Comparison of ENCODE assay signal across 1 cellular context in genomic region chrX:110317820-110318663, GRCh38.
TF ChIP-seq lines count a peak whose summit lies in the region.

Gene AMMECR1, minus strand, starts transcription at chrX:110318085. Its CDS starts 14 bp downstream, at chrX:110318071.

TF ChIP-seq in K562, 482 proteins besides CTCF, POLR2A, EP300 and RAD21 (continued from another document and continues in another):
- TF ChIP-seq ETS1 (conservative IDR thresholded peaks at IDR 0.05; ENCODE audit: control insufficient read depth, low read depth, low read length) (no peak; the same call in 1 of the 2 replicates), ZNF584 (CRISPR knock-in tag; IDR thresholded peaks at IDR 0.05; ENCODE audit: low read depth) (peak; percentile 78; the same call in 1 of the 2 replicates), EP400 (IDR thresholded peaks at IDR 0.05) (peak; percentile 81), BCLAF1 (IDR thresholded peaks at IDR 0.05; ENCODE audit: borderline replicate concordance in 1 of 2, control insufficient read depth in 1 of 2, low read depth in 2 of 2, low read length in 1 of 2) (0 out of 4 replicates have a peak, but pooled peaks of 1 of the 2 experiments have one; percentile 62), ZNF766 (CRISPR knock-in tag; conservative IDR thresholded peaks at IDR 0.05) (peak; percentile 96), GTF2A2 (tag; IDR thresholded peaks at IDR 0.05) (no peak), NFATC3 (IDR thresholded peaks at IDR 0.05) (no peak), CAMTA2 (CRISPR knock-in tag; conservative IDR thresholded peaks at IDR 0.05) (no peak), ZNF140 (CRISPR knock-in tag; IDR thresholded peaks at IDR 0.05) (no peak), TRIM25 (IDR thresholded peaks at IDR 0.05; ENCODE audit: borderline replicate concordance) (0 out of 2 replicates have a peak, but pooled peaks have one; percentile 21), ZBTB7A (IDR thresholded peaks at IDR 0.05; ENCODE audit: borderline replicate concordance, control insufficient read depth, low read depth, low read length) (0 out of 2 replicates have a peak, but pooled peaks have one; percentile 33), ZBTB33 (CRISPR knock-in tag; IDR thresholded peaks at IDR 0.05) (0 out of 2 replicates have a peak, but pooled peaks have one; percentile 26), NR2C1 (IDR thresholded peaks at IDR 0.05) (no peak), NR2C1 (tag; IDR thresholded peaks at IDR 0.05) (no peak), NFE2L1 (tag; IDR thresholded peaks at IDR 0.05; ENCODE audit: borderline replicate concordance, low read depth) (no peak), ZNF444 (CRISPR knock-in tag; IDR thresholded peaks at IDR 0.05) (no peak), CREB3L1 (IDR thresholded peaks at IDR 0.05; ENCODE audit: borderline replicate concordance, low read depth) (0 out of 2 replicates have a peak, but pooled peaks have one; percentile 43), OTX1 (CRISPR knock-in tag; IDR thresholded peaks at IDR 0.05) (0 out of 2 replicates have a peak, but pooled peaks have one; percentile 62), TAF15 (IDR thresholded peaks at IDR 0.05; ENCODE audit: low read depth, low read length) (no peak), ZNF561 (CRISPR knock-in tag; conservative IDR thresholded peaks at IDR 0.05) (no peak), GATAD2A (IDR thresholded peaks at IDR 0.05) (no peak), MED1 (CRISPR knock-in tag; IDR thresholded peaks at IDR 0.05; ENCODE audit: borderline replicate concordance) (no peak), TAF1 (IDR thresholded peaks at IDR 0.05; ENCODE audit: control insufficient read depth, extremely low read depth, insufficient read depth, low read length, severe bottlenecking) (peak; percentile 94), NCOR1 (IDR thresholded peaks at IDR 0.05) (peak; percentile 12; the same call in 1 of the 2 replicates), KAT7 (CRISPR knock-in tag; IDR thresholded peaks at IDR 0.05; ENCODE audit: borderline replicate concordance) (peak; percentile 18; the same call in 1 of the 2 replicates), MAX (CRISPR knock-in tag; IDR thresholded peaks at IDR 0.05) (peak; percentile 66), ZNF639 (CRISPR knock-in tag; conservative IDR thresholded peaks at IDR 0.05 in 1 of 2, IDR thresholded peaks at IDR 0.05 in 1 of 2) (peak in 1 of 2 experiments; percentile 84; a peak in 2 of 4 replicates), LARP7 (IDR thresholded peaks at IDR 0.05) (0 out of 2 replicates have a peak, but pooled peaks have one; percentile 37), CTBP1 (IDR thresholded peaks at IDR 0.05; ENCODE audit: borderline replicate concordance) (peak; percentile 29; the same call in 1 of the 2 replicates), FIP1L1 (IDR thresholded peaks at IDR 0.05; ENCODE audit: low read depth, low read length, poor library complexity, severe bottlenecking) (no peak), TOE1 (IDR thresholded peaks at IDR 0.05; ENCODE audit: borderline replicate concordance) (peak; percentile 53; the same call in 1 of the 2 replicates), TOE1 (CRISPR knock-in tag; IDR thresholded peaks at IDR 0.05; ENCODE audit: borderline replicate concordance, low read depth) (no peak), DMBX1 (CRISPR knock-in tag; IDR thresholded peaks at IDR 0.05; ENCODE audit: borderline replicate concordance) (peak; percentile 80; the same call in 1 of the 2 replicates), SRF (CRISPR knock-in tag; IDR thresholded peaks at IDR 0.05) (no peak), UBTF (IDR thresholded peaks at IDR 0.05; ENCODE audit: borderline replicate concordance in 1 of 2, low read depth in 2 of 2, low read length in 2 of 2) (peak; percentile 54 to 74; a peak in 2 of 4 replicates), MAFF (IDR thresholded peaks at IDR 0.05; ENCODE audit: low read length) (no peak), RNF2 (IDR thresholded peaks at IDR 0.05) (no peak), ADNP (tag; IDR thresholded peaks at IDR 0.05) (no peak), SIN3B (IDR thresholded peaks at IDR 0.05; ENCODE audit: low read depth) (peak; percentile 41; the same call in 1 of the 2 replicates), CHD1 (IDR thresholded peaks at IDR 0.05; ENCODE audit: low read length) (no peak), ZBTB26 (CRISPR knock-in tag; IDR thresholded peaks at IDR 0.05) (0 out of 2 replicates have a peak, but pooled peaks have one; percentile 78), ARID3B (CRISPR knock-in tag; IDR thresholded peaks at IDR 0.05; ENCODE audit: borderline replicate concordance) (no peak), SIN3A (IDR thresholded peaks at IDR 0.05; ENCODE audit: borderline replicate concordance in 2 of 2, control insufficient read depth in 1 of 2, low read depth in 2 of 2, low read length in 2 of 2) (peak in 1 of 2 experiments; percentile 53; a peak in 1 of 4 replicates), FOXJ2 (tag; IDR thresholded peaks at IDR 0.05) (no peak), MYNN (IDR thresholded peaks at IDR 0.05) (no peak), MYNN (CRISPR knock-in tag; IDR thresholded peaks at IDR 0.05) (no peak), SMARCA5 (IDR thresholded peaks at IDR 0.05) (no peak), MCM5 (IDR thresholded peaks at IDR 0.05; ENCODE audit: low read depth) (no peak), POLR2G (IDR thresholded peaks at IDR 0.05; ENCODE audit: low read depth, low read length) (peak; percentile 97), ZZZ3 (IDR thresholded peaks at IDR 0.05) (no peak), DIDO1 (tag; IDR thresholded peaks at IDR 0.05; ENCODE audit: low read depth) (no peak), RCOR1 (IDR thresholded peaks at IDR 0.05; ENCODE audit: borderline replicate concordance in 1 of 2, low read depth in 2 of 2, low read length in 2 of 2) (0 out of 4 replicates have a peak, but pooled peaks of 1 of the 2 experiments have one; percentile 5)
